In the genomic region with DNA sequence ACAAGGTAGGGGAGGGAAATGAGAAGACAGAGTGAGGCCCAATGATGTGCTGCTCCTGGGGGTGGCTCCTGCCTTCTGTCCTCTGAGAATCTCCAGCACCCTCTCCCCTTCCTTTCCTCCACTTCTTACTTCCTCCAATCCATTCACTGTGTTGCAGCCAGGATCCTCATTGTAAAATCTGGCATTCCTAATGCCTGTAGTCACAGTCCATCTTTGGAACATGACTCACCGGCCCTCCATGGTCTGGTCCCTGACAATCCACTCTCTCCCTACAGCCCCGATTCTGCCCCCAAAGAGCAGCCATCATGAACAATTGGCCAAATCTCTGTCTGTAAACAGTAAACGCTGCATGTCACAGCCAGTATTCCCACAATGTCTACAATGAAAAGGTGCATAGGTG, we compare ENCODE assay signal across 15 cellular contexts.
A peak's percentile ranks its signal among the peaks of the same experiment; 100 is the strongest.
DNase-seq lines count a peak whose midpoint lies in the region; ATAC-seq, FAIRE-seq and TF ChIP-seq lines count a peak whose summit lies in the region.
"Had no signal": no experiment of that assay in that cellular context is flagged by ENCODE, and none has a peak within 500 bp of the region (broad histone marks: within the 10 kb centered on the region; RNA-seq: fewer than 3 reads in every experiment).

No MANE protein-coding gene starts in this region.

- peak overlapping the region; percentile 70 for H2AFZ ChIP-seq in keratinocyte (ENCODE audit: control insufficient read depth, low read length)
- H2AFZ ChIP-seq: neural progenitor cell had no signal

- CTCF ChIA-PET in AG04450 (lab: Charles Lee) = no interaction called here

- dilution Hi-C loops in keratinocyte (cut with MboI; ENCODE audit: extremely low pct_ligation_motif_present, low sequenced_read_pairs) = no loop called here

- H3K27me3 ChIP-seq in AG04450 (ENCODE audit: control insufficient read depth, insufficient read depth, low read length) = no peaks in the 10 kb centered on the region
- no peaks in the 10 kb centered on the region for H3K27me3 ChIP-seq in keratinocyte (ENCODE audit: control insufficient read depth, extremely low read depth, insufficient read depth, low read length)
- H3K27me3 ChIP-seq: BLaER1, neural progenitor cell had no signal

- H3K4me1 Mint-ChIP-seq in chondrocyte (ENCODE audit: low read depth) = peaks cover 8% of the 10 kb centered on the region

- TF ChIP-seq CTCF in AG04450 (IDR thresholded peaks at IDR 0.05; ENCODE audit: low read depth, low read length) = no peak
- TF ChIP-seq CTCF in keratinocyte (optimal IDR thresholded peaks at IDR 0.05 in 1 of 3, IDR thresholded peaks at IDR 0.05 in 1 of 3, conservative IDR thresholded peaks at IDR 0.05 in 1 of 3; ENCODE audit: extremely low read depth in 1 of 3, insufficient read depth in 2 of 3, low read length in 3 of 3) = no peak
- no peak for TF ChIP-seq CTCF in chondrocyte (IDR thresholded peaks at IDR 0.05)

- H3K36me3 Mint-ChIP-seq in chondrocyte (ENCODE audit: low read depth) = no peaks in the 10 kb centered on the region
- H3K36me3 Mint-ChIP-seq: activated CD4-positive, alpha-beta memory T cell treated with anti-CD3 and anti-CD28 coated beads for 36 hours; neural progenitor cell had no signal

- H3K9me1 ChIP-seq in keratinocyte (ENCODE audit: control insufficient read depth, extremely low read depth, insufficient read depth, low read length) = no peaks in the 10 kb centered on the region

- H3K4me3 ChIP-seq in AG04450 (ENCODE audit: low read depth, low read length) (no peak overlapping the region), keratinocyte (ENCODE audit: control insufficient read depth in 2 of 3, extremely low read depth in 1 of 3, insufficient read depth in 2 of 3, low read depth in 1 of 3, low read length in 3 of 3) (no peak overlapping the region)
- H3K4me3 ChIP-seq: BLaER1, neural progenitor cell had no signal

- H3K9me3 Mint-ChIP-seq in chondrocyte (ENCODE audit: low read depth) = no peaks in the 10 kb centered on the region
- H3K9me3 Mint-ChIP-seq: activated CD4-positive, alpha-beta memory T cell treated with anti-CD3 and anti-CD28 coated beads for 36 hours; neural progenitor cell had no signal

- H3K27ac Mint-ChIP-seq in chondrocyte (ENCODE audit: unreplicated experiment) = no peak overlapping the region
- H3K27ac Mint-ChIP-seq: activated CD4-positive, alpha-beta memory T cell treated with anti-CD3 and anti-CD28 coated beads for 36 hours; neural progenitor cell had no signal

- H3K27me3 Mint-ChIP-seq in chondrocyte (ENCODE audit: low read depth) = no peaks in the 10 kb centered on the region
- H3K27me3 Mint-ChIP-seq: activated CD4-positive, alpha-beta memory T cell treated with anti-CD3 and anti-CD28 coated beads for 36 hours had no signal

- ATAC-seq in HG03571 (IDR thresholded peaks at IDR 0.05; ENCODE audit: unreplicated experiment) = no peak

- H3K4me1 ChIP-seq in keratinocyte (ENCODE audit: control insufficient read depth, extremely low read depth, insufficient read depth, low read length) = peaks cover 9% of the 10 kb centered on the region
- H3K4me1 ChIP-seq: neural progenitor cell had no signal

- H4K20me1 ChIP-seq in keratinocyte (ENCODE audit: control insufficient read depth, extremely low read depth, insufficient read depth, low read length) = no peaks in the 10 kb centered on the region
- H4K20me1 ChIP-seq: BLaER1 had no signal

- POLR2A ChIA-PET in AG04450 (lab: Yijun Ruan, JAX) = no interaction called here

- H3K4me2 ChIP-seq in keratinocyte (ENCODE audit: control insufficient read depth, extremely low read depth, insufficient read depth, low read depth, low read length) = peak overlapping the region; percentile 20
- H3K4me2 ChIP-seq: BLaER1, neural progenitor cell had no signal

- H3K9me3 ChIP-seq in AG04450 (ENCODE audit: control insufficient read depth, insufficient read depth, low read length) (no peaks in the 10 kb centered on the region), keratinocyte (ENCODE audit: control insufficient read depth, low read depth, low read length) (no peaks in the 10 kb centered on the region)
- H3K9me3 ChIP-seq: BLaER1 had no signal

- H3K79me2 ChIP-seq in keratinocyte (ENCODE audit: control insufficient read depth, insufficient read depth, low read length) = no peaks in the 10 kb centered on the region

- FAIRE-seq in keratinocyte (lab: Jason Lieb, UNC) = peak; percentile 92
- FAIRE-seq: GM12891 had no signal

- H3K4me3 Mint-ChIP-seq in chondrocyte (ENCODE audit: unreplicated experiment) = no peak overlapping the region
- H3K4me3 Mint-ChIP-seq: activated CD4-positive, alpha-beta memory T cell treated with anti-CD3 and anti-CD28 coated beads for 36 hours; neural progenitor cell had no signal

- peak; percentile 76 for DNase-seq in AG04450 (ENCODE audit: low read depth, low spot score)
- peak; percentile 48 for DNase-seq in HS-27A (ENCODE audit: low read depth)
- DNase-seq in astrocyte of the hippocampus (ENCODE audit: low read depth, low spot score) = peak; percentile 94
- no peak for DNase-seq in keratinocyte (ENCODE audit: low read depth, low spot score)
- no peak for DNase-seq in DMS 273 (lab: John Stamatoyannopoulos, UW; ENCODE audit: unreplicated experiment)
- no peak for DNase-seq in NOMO-1 treated with dmso at 0.1 percent for 144 hours (lab: John Stamatoyannopoulos, UW; ENCODE audit: unreplicated experiment)
- DNase-seq in chondrocyte (ENCODE audit: low spot score) = no peak
- DNase-seq: activated CD4-positive, alpha-beta memory T cell treated with anti-CD3 and anti-CD28 coated beads for 36 hours; anterior cingulate cortex; hippocampal formation; NCI-H1436 treated with DMSO at 0.1 percent for 48 hours had no signal

- no peak overlapping the region for H3K9ac ChIP-seq in keratinocyte (ENCODE audit: control insufficient read depth, extremely low read depth, insufficient read depth, low read length)
- H3K9ac ChIP-seq: BLaER1, neural progenitor cell had no signal

- no peaks in the 10 kb centered on the region for H3K36me3 ChIP-seq in keratinocyte (ENCODE audit: control insufficient read depth in 2 of 2, extremely low read depth in 1 of 2, insufficient read depth in 2 of 2, low read length in 2 of 2)
- H3K36me3 ChIP-seq: BLaER1, neural progenitor cell had no signal

- H3K27ac ChIP-seq in AG04450 (ENCODE audit: low read depth, low read length) (peak overlapping the region; percentile 78), keratinocyte (ENCODE audit: control insufficient read depth, insufficient read depth, low read length) (peak overlapping the region; percentile 20)
- H3K27ac ChIP-seq: BLaER1, neural progenitor cell had no signal

Comparison
In these comparisons a context has a peak if more than half of its experiments do, and no peak if none do; other contexts are left out.
1. DNase-seq: peak in AG04450 (single experiment), HS-27A (single experiment) and astrocyte of the hippocampus (single experiment); none in keratinocyte (single experiment), DMS 273 (single experiment), NOMO-1 treated with dmso at 0.1 percent for 144 hours (single experiment) and chondrocyte (single experiment).